16 cellular contexts compared by ENCODE assay signal in the genomic region with DNA sequence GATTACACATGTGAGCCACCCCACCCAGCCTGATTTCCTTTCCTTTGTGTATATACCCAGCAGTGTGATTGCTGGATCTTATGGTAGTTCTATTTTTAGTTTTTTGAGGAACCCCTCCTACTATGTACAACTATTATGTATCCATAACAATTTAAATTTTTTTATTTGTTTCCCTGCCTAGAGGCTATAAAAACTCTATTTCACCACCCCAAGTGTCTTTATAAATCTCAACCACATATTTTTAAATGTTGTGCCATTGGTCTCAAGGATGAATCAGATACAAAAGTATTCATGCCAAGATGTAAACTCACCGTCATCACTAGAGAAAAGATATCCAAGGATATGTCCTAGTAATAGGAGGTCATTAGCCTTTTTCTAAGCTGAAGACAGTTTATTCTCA. TPM values are rescaled to one million over a fixed set of nuclear protein-coding genes. Genes with fewer than 3 reads are reported as not detected.
DNase-seq lines count a peak whose midpoint lies in the region; ATAC-seq, FAIRE-seq and TF ChIP-seq lines count a peak whose summit lies in the region.
"Had no signal": no experiment of that assay in that cellular context is flagged by ENCODE, and none has a peak within 500 bp of the region (broad histone marks: within the 10 kb centered on the region; RNA-seq: fewer than 3 reads in every experiment).

No MANE protein-coding gene starts in this region.

- DNase-seq in GM04503 (ENCODE audit: low read depth) (peak; percentile 75), astrocyte (ENCODE audit: low read depth) (peak; percentile 65), fibroblast of villous mesenchyme (ENCODE audit: low read depth) (peak; percentile 80), suprapubic skin (ENCODE audit: low spot score in 2 of 2) (no peak), NCI-H510A (lab: John Stamatoyannopoulos, UW) (no peak)
- no peak for DNase-seq in stimulated activated effector memory CD8-positive, alpha-beta T cell treated with anti-CD3 and anti-CD28 coated beads, Interleukin-12 subunit alpha, Interleukin-12 subunit beta, amount 100 ng/mL, for 72 hours (ENCODE audit: low spot score in 2 of 2)
- DNase-seq: activated CD4-positive, alpha-beta T cell treated with anti-CD3 and anti-CD28 coated beads, Interleukin-2, amount 10 ng/mL, durations not matched to agents 7 days and 5 days; CD4-positive, alpha-beta T cell; mesendoderm; NCI-H1105 treated with DMSO at 0.1 percent for 48 hours; NCI-H510A treated with DMSO at 0.1 percent for 48 hours; RPMI8226 had no signal

- H4K20me1 ChIP-seq in astrocyte (ENCODE audit: insufficient read depth, low read length): peaks cover 90% of the 10 kb centered on the region

- FAIRE-seq in astrocyte (lab: Jason Lieb, UNC): peak; percentile 37
- FAIRE-seq: G401.6 had no signal

- TF ChIP-seq POLR2A in suprapubic skin (IDR thresholded peaks at IDR 0.05): no peak

- peaks cover 56% of the 10 kb centered on the region for H3K4me1 Mint-ChIP-seq in astrocyte (ENCODE audit: low read depth, unreplicated experiment)
- no peaks in the 10 kb centered on the region for H3K4me1 Mint-ChIP-seq in stimulated activated effector memory CD8-positive, alpha-beta T cell treated with anti-CD3 and anti-CD28 coated beads, Interleukin-12 subunit alpha, Interleukin-12 subunit beta, amount 100 ng/mL, for 72 hours
- H3K4me1 Mint-ChIP-seq: activated CD4-positive, alpha-beta T cell treated with anti-CD3 and anti-CD28 coated beads, Interleukin-2, amount 10 ng/mL, durations not matched to agents 7 days and 5 days had no signal

- H3K4me2 ChIP-seq in astrocyte (ENCODE audit: low read length): no peak overlapping the region

- peak overlapping the region; percentile 57 for H3K9ac ChIP-seq in astrocyte (ENCODE audit: low read length)

- no peaks in the 10 kb centered on the region for H3K27me3 Mint-ChIP-seq in astrocyte (ENCODE audit: low read depth, unreplicated experiment)
- H3K27me3 Mint-ChIP-seq: activated CD4-positive, alpha-beta T cell treated with anti-CD3 and anti-CD28 coated beads, Interleukin-2, amount 10 ng/mL, durations not matched to agents 7 days and 5 days had no signal

- TF ChIP-seq CTCF in astrocyte (IDR thresholded peaks at IDR 0.05; ENCODE audit: insufficient read depth, low read depth, low read length): no peak
- TF ChIP-seq CTCF in fibroblast of villous mesenchyme (IDR thresholded peaks at IDR 0.05; ENCODE audit: insufficient read depth, low read depth, low read length): no peak
- TF ChIP-seq CTCF in suprapubic skin (IDR thresholded peaks at IDR 0.05): no peak

- no peak for TF ChIP-seq EP300 in suprapubic skin (IDR thresholded peaks at IDR 0.05)

- peaks cover 98% of the 10 kb centered on the region for H3K36me3 ChIP-seq in astrocyte (ENCODE audit: insufficient read depth, low read length)
- H3K36me3 ChIP-seq in suprapubic skin: peaks cover 49% of the 10 kb centered on the region

- H3K4me3 Mint-ChIP-seq in astrocyte (ENCODE audit: unreplicated experiment): peak overlapping the region; percentile 24
- H3K4me3 Mint-ChIP-seq in stimulated activated effector memory CD8-positive, alpha-beta T cell treated with anti-CD3 and anti-CD28 coated beads, Interleukin-12 subunit alpha, Interleukin-12 subunit beta, amount 100 ng/mL, for 72 hours: no peak overlapping the region
- H3K4me3 Mint-ChIP-seq: activated CD4-positive, alpha-beta T cell treated with anti-CD3 and anti-CD28 coated beads, Interleukin-2, amount 10 ng/mL, durations not matched to agents 7 days and 5 days; CD4-positive, alpha-beta T cell; T-helper 2 cell treated with Interferon-gamma antibody and Interleukin-4, amounts not matched to agents 5 μg/mL and 100 μg/mL, for 36 hours had no signal

- H2AFZ ChIP-seq in astrocyte (ENCODE audit: low read depth, low read length): no peak overlapping the region

- H3K27ac ChIP-seq in astrocyte (ENCODE audit: low read depth, low read length) (peak overlapping the region; percentile 81), suprapubic skin (peak overlapping the region; percentile 64)

- no peaks in the 10 kb centered on the region for H3K9me3 Mint-ChIP-seq in astrocyte (ENCODE audit: unreplicated experiment)
- H3K9me3 Mint-ChIP-seq in stimulated activated effector memory CD8-positive, alpha-beta T cell treated with anti-CD3 and anti-CD28 coated beads, Interleukin-12 subunit alpha, Interleukin-12 subunit beta, amount 100 ng/mL, for 72 hours: no peaks in the 10 kb centered on the region
- H3K9me3 Mint-ChIP-seq: activated CD4-positive, alpha-beta T cell treated with anti-CD3 and anti-CD28 coated beads, Interleukin-2, amount 10 ng/mL, durations not matched to agents 7 days and 5 days; CD4-positive, alpha-beta T cell; T-helper 2 cell treated with Interferon-gamma antibody and Interleukin-4, amounts not matched to agents 5 μg/mL and 100 μg/mL, for 36 hours had no signal

- H3K27ac Mint-ChIP-seq in astrocyte (ENCODE audit: unreplicated experiment): peak overlapping the region; percentile 90
- H3K27ac Mint-ChIP-seq in stimulated activated effector memory CD8-positive, alpha-beta T cell treated with anti-CD3 and anti-CD28 coated beads, Interleukin-12 subunit alpha, Interleukin-12 subunit beta, amount 100 ng/mL, for 72 hours: no peak overlapping the region
- H3K27ac Mint-ChIP-seq: activated CD4-positive, alpha-beta T cell treated with anti-CD3 and anti-CD28 coated beads, Interleukin-2, amount 10 ng/mL, durations not matched to agents 7 days and 5 days; CD4-positive, alpha-beta T cell; T-helper 2 cell treated with Interferon-gamma antibody and Interleukin-4, amounts not matched to agents 5 μg/mL and 100 μg/mL, for 36 hours had no signal

- H3K4me3 ChIP-seq in astrocyte (ENCODE audit: insufficient read depth, low read depth, low read length): no peak overlapping the region
- no peak overlapping the region for H3K4me3 ChIP-seq in fibroblast of villous mesenchyme (ENCODE audit: low read depth, low read length)
- H3K4me3 ChIP-seq in suprapubic skin: no peak overlapping the region

- 31% methylated on average over 1 of the region's 1 CpG for WGBS in suprapubic skin

- ATAC-seq in stimulated activated effector memory CD8-positive, alpha-beta T cell treated with anti-CD3 and anti-CD28 coated beads, Interleukin-12 subunit alpha, Interleukin-12 subunit beta, amount 100 ng/mL, for 72 hours: no peak
- ATAC-seq in HG02571 (IDR thresholded peaks at IDR 0.05; ENCODE audit: unreplicated experiment) (no peak), GM21825 (IDR thresholded peaks at IDR 0.05; ENCODE audit: unreplicated experiment) (no peak)

- H3K27me3 ChIP-seq in astrocyte (ENCODE audit: insufficient read depth, low read length): no peaks in the 10 kb centered on the region
- H3K27me3 ChIP-seq in suprapubic skin: no peaks in the 10 kb centered on the region

- peaks cover 3% of the 10 kb centered on the region for H3K79me2 ChIP-seq in astrocyte (ENCODE audit: insufficient read depth, low read length)

- H3K4me1 ChIP-seq in astrocyte (ENCODE audit: insufficient read depth, low read length) (peaks cover 31% of the 10 kb centered on the region), suprapubic skin (no peaks in the 10 kb centered on the region)

- H3K9me3 ChIP-seq in astrocyte (ENCODE audit: insufficient read depth, low read depth, low read length) (no peaks in the 10 kb centered on the region), suprapubic skin (no peaks in the 10 kb centered on the region)

- H3K36me3 Mint-ChIP-seq in astrocyte (ENCODE audit: low read depth, unreplicated experiment): peaks cover 48% of the 10 kb centered on the region
- H3K36me3 Mint-ChIP-seq in stimulated activated effector memory CD8-positive, alpha-beta T cell treated with anti-CD3 and anti-CD28 coated beads, Interleukin-12 subunit alpha, Interleukin-12 subunit beta, amount 100 ng/mL, for 72 hours: no peaks in the 10 kb centered on the region

RNA-seq across cellular contexts. Expression of gene COL1A2, which starts 29.2 kb away (rescaled TPM):
- total RNA-seq in astrocyte: 6,748 and 8,907 TPM in 2 replicates
- 2,828 and 5,152 TPM in 2 replicates for total RNA-seq in fibroblast of villous mesenchyme
- 100 to 1,000 TPM in 1 of 4 donors, 10 to 100 TPM in 3; 29.9 to 124 (median 61.3) TPM for total RNA-seq in suprapubic skin

Comparison
In these comparisons a context has a peak if more than half of its experiments do, and no peak if none do; other contexts are left out.
1. DNase-seq: peak in GM04503 (single experiment), astrocyte (single experiment) and fibroblast of villous mesenchyme (single experiment); none in suprapubic skin (0 of 2), stimulated activated effector memory CD8-positive, alpha-beta T cell treated with anti-CD3 and anti-CD28 coated beads, Interleukin-12 subunit alpha, Interleukin-12 subunit beta, amount 100 ng/mL, for 72 hours (0 of 2) and NCI-H510A (single experiment).
2. RNA of gene COL1A2, which starts 29.2 kb away (total RNA-seq): 6,748 to 8,907 TPM in astrocyte and 2,828 to 5,152 TPM in fibroblast of villous mesenchyme; 29.9 to 124 TPM in suprapubic skin; every median in the first group is over 10 times any median in the second.